2 cellular contexts compared by ENCODE assay signal in genomic region chr14:90443161-90444076, GRCh38.
TF ChIP-seq lines count a peak whose summit lies in the region.

No MANE protein-coding gene starts in this region.

TF ChIP-seq in GM23338, 12 proteins besides CTCF, POLR2A, EP300 and RAD21 (continued from another document):
- no peak for TF ChIP-seq REST (IDR thresholded peaks at IDR 0.05; ENCODE audit: unreplicated experiment)
- TF ChIP-seq CREB1 (CRISPR knock-in tag; IDR thresholded peaks at IDR 0.05; ENCODE audit: low read depth), result no peak
- TF ChIP-seq ZNF462 (CRISPR knock-in tag; IDR thresholded peaks at IDR 0.05), result no peak
- no peak for TF ChIP-seq ZNF331 (CRISPR knock-in tag; IDR thresholded peaks at IDR 0.05; ENCODE audit: low read depth)
TF ChIP-seq in GM23338: peak in this region for 0.

TF ChIP-seq in H1, 55 proteins besides CTCF, POLR2A, EP300 and RAD21 (continued from another document):
- TF ChIP-seq ATF3 (IDR thresholded peaks at IDR 0.05; ENCODE audit: insufficient read depth, low read depth, low read length), result no peak
- TF ChIP-seq PHF8 (conservative IDR thresholded peaks at IDR 0.05; ENCODE audit: low read depth, low read length), result no peak
- TF ChIP-seq SRF (IDR thresholded peaks at IDR 0.05; ENCODE audit: low read depth, low read length), result no peak
- no peak for TF ChIP-seq EZH2 (IDR thresholded peaks at IDR 0.05; ENCODE audit: low read depth, low read length, severe bottlenecking)
- no peak for TF ChIP-seq RNF2 (IDR thresholded peaks at IDR 0.05; ENCODE audit: borderline replicate concordance, low read depth, low read length, missing control alignments, poor library complexity, severe bottlenecking)
- TF ChIP-seq SUZ12 (IDR thresholded peaks at IDR 0.05; ENCODE audit: low read length), result no peak
- TF ChIP-seq CHD1 (IDR thresholded peaks at IDR 0.05; ENCODE audit: low read depth, low read length), result no peak
- TF ChIP-seq NANOG (IDR thresholded peaks at IDR 0.05; ENCODE audit: insufficient read depth, low read depth, low read length, poor library complexity, severe bottlenecking), result no peak
- TF ChIP-seq CREB1 (IDR thresholded peaks at IDR 0.05), result no peak
- TF ChIP-seq TEAD4 (IDR thresholded peaks at IDR 0.05; ENCODE audit: low read depth, low read length), result no peak
- TF ChIP-seq SP2 (IDR thresholded peaks at IDR 0.05; ENCODE audit: low read length), result no peak
- TF ChIP-seq ATF2 (IDR thresholded peaks at IDR 0.05; ENCODE audit: low read length), result no peak
- TF ChIP-seq KDM5A (IDR thresholded peaks at IDR 0.05; ENCODE audit: low read length), result no peak
- TF ChIP-seq CBX5 (IDR thresholded peaks at IDR 0.05; ENCODE audit: low read depth, low read length), result no peak
- TF ChIP-seq MAX (IDR thresholded peaks at IDR 0.05), result no peak
- TF ChIP-seq SP4 (IDR thresholded peaks at IDR 0.05; ENCODE audit: low read length), result no peak
- TF ChIP-seq TBP (IDR thresholded peaks at IDR 0.05; ENCODE audit: low read depth, low read length), result no peak
